ENCODE assay signal across 21 cellular contexts in genomic region chr3:57935539-57935938, GRCh38.
"Had no signal": no experiment of that assay in that cellular context is flagged by ENCODE, and none has a peak within 500 bp of the region (broad histone marks: within the 10 kb centered on the region; RNA-seq: fewer than 3 reads in every experiment).

No MANE protein-coding gene starts in this region.

- DNase-seq: activated CD4-positive, alpha-beta T cell treated with anti-CD3 and anti-CD28 coated beads for 36 hours; activated CD4-positive, alpha-beta T cell treated with anti-CD3 and anti-CD28 coated beads, Interleukin-2, amount 50 U/mL, for 1 hour; activated CD8-positive, alpha-beta memory T cell treated with anti-CD3 and anti-CD28 coated beads, Interleukin-2, amount 50 U/mL, for 4 hours; activated CD8-positive, alpha-beta T cell treated with anti-CD3 and anti-CD28 coated beads for 36 hours; activated naive CD4-positive, alpha-beta T cell treated with anti-CD3 and anti-CD28 coated beads, Interleukin-2, amount 50 U/mL, for 16 hours; activated naive CD8-positive, alpha-beta T cell treated with anti-CD3 and anti-CD28 coated beads, Interleukin-2, amount 10 ng/mL, durations not matched to agents 7 days and 5 days; activated T-cell treated with anti-CD3 and anti-CD28 coated beads, Interleukin-2, amount 50 U/mL, for 72 hours; aorta; caudate nucleus; Kasumi-1; NCI-H1105 treated with DMSO at 0.1 percent for 48 hours; NCI-H1436 treated with DMSO at 0.1 percent for 48 hours; NCI-H187; NCI-H2081; NCI-H446; NCI-H524; PC-9; SHP77 treated with DMSO at 0.1 percent for 48 hours; WERI-Rb-1 had no signal

- H3K27ac Mint-ChIP-seq: activated CD4-positive, alpha-beta T cell treated with anti-CD3 and anti-CD28 coated beads for 36 hours; activated CD8-positive, alpha-beta T cell treated with anti-CD3 and anti-CD28 coated beads for 36 hours; activated naive CD8-positive, alpha-beta T cell treated with anti-CD3 and anti-CD28 coated beads, Interleukin-2, amount 10 ng/mL, durations not matched to agents 7 days and 5 days; activated T-cell treated with anti-CD3 and anti-CD28 coated beads, Interleukin-2, amount 50 U/mL, for 72 hours; activated T-helper 2 cell treated with anti-CD3 and anti-CD28 coated beads, Interferon-gamma antibody, Interleukin-2, Interleukin-4, amounts not matched to agents 10 μg/mL and 5 μg/mL and 100 μg/mL, durations not matched to agents 14 hours and 24 hours and 36 hours; T-helper 1 cell treated with Interleukin-12 subunit alpha and Interleukin-12 subunit beta and Interleukin-4 antibody, amounts not matched to agents 30 μg/mL and 1 μg/mL, for 36 hours had no signal

- H3K4me3 Mint-ChIP-seq: activated CD4-positive, alpha-beta T cell treated with anti-CD3 and anti-CD28 coated beads for 36 hours; activated CD8-positive, alpha-beta T cell treated with anti-CD3 and anti-CD28 coated beads for 36 hours; activated naive CD8-positive, alpha-beta T cell treated with anti-CD3 and anti-CD28 coated beads, Interleukin-2, amount 10 ng/mL, durations not matched to agents 7 days and 5 days; activated T-cell treated with anti-CD3 and anti-CD28 coated beads, Interleukin-2, amount 50 U/mL, for 72 hours; T-helper 1 cell treated with Interleukin-12 subunit alpha and Interleukin-12 subunit beta and Interleukin-4 antibody, amounts not matched to agents 30 μg/mL and 1 μg/mL, for 36 hours had no signal

- H3K9me3 Mint-ChIP-seq: activated T-cell treated with anti-CD3 and anti-CD28 coated beads, Interleukin-2, amount 50 U/mL, for 72 hours; activated T-helper 2 cell treated with anti-CD3 and anti-CD28 coated beads, Interferon-gamma antibody, Interleukin-2, Interleukin-4, amounts not matched to agents 10 μg/mL and 5 μg/mL and 100 μg/mL, durations not matched to agents 14 hours and 24 hours and 36 hours; T-helper 1 cell treated with Interleukin-12 subunit alpha and Interleukin-12 subunit beta and Interleukin-4 antibody, amounts not matched to agents 30 μg/mL and 1 μg/mL, for 36 hours had no signal

- H3K27me3 Mint-ChIP-seq: activated CD4-positive, alpha-beta T cell treated with anti-CD3 and anti-CD28 coated beads for 36 hours; activated CD8-positive, alpha-beta T cell treated with anti-CD3 and anti-CD28 coated beads for 36 hours; activated naive CD8-positive, alpha-beta T cell treated with anti-CD3 and anti-CD28 coated beads, Interleukin-2, amount 10 ng/mL, durations not matched to agents 7 days and 5 days had no signal

- ATAC-seq: activated CD4-positive, alpha-beta T cell treated with anti-CD3 and anti-CD28 coated beads for 36 hours; activated CD8-positive, alpha-beta T cell treated with anti-CD3 and anti-CD28 coated beads for 36 hours; activated T-cell treated with anti-CD3 and anti-CD28 coated beads, Interleukin-2, amount 50 U/mL, for 72 hours had no signal

- H3K4me1 Mint-ChIP-seq: activated CD4-positive, alpha-beta T cell treated with anti-CD3 and anti-CD28 coated beads for 36 hours; activated naive CD8-positive, alpha-beta T cell treated with anti-CD3 and anti-CD28 coated beads, Interleukin-2, amount 10 ng/mL, durations not matched to agents 7 days and 5 days had no signal
